26 cellular contexts compared by ENCODE assay signal in the genomic region with DNA sequence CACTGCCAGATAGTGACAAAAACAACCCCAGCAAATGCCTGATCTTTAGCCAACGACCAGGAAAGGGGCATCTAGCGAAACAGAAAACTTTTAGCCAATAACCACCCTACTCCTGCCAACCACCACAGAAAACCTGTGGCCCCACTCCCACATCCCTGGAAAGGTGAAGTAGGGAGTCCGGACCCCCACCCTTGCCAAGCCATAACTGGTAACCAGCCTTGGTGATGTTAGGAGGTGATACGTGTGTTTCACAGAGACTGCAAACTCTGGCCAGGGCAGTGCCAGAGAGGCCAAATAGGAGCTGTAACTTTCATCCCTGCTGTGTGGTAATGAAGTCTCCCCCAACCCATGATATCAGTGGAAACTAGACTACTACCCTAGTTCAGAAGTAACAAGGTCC. TPM values are rescaled to one million over a fixed set of nuclear protein-coding genes. Genes with fewer than 3 reads are reported as not detected.
"Had no signal": no experiment of that assay in that cellular context is flagged by ENCODE, and none has a peak within 500 bp of the region (broad histone marks: within the 10 kb centered on the region; RNA-seq: fewer than 3 reads in every experiment).

No MANE protein-coding gene starts in this region.

- H3K9ac ChIP-seq: KMS-11 had no signal

- H3K27me3 ChIP-seq: SJCRH30 had no signal

- ATAC-seq: K562, Panc1, PC-3, SK-N-SH treated with all-trans-retinoic acid at 6 μM for 48 hours had no signal

- H3K4me2 ChIP-seq: KMS-11 had no signal

- H3K27ac ChIP-seq: HL-60, KMS-11, RWPE1, SJCRH30 had no signal

- H3K4me3 ChIP-seq: K562, SJCRH30 had no signal

- H3K36me3 ChIP-seq: SJCRH30 had no signal

- DNase-seq: Kasumi-1, MM.1S, NCI-H1092 treated with DMSO at 0.1 percent for 48 hours, NCI-H1436, NCI-H187, NCI-H2029, NCI-H2081 treated with DMSO at 0.1 percent for 48 hours, NCI-H2171, NCI-H226, NCI-H446, NCI-H510A, NCI-H524 treated with DMSO at 0.1 percent for 48 hours, NCI-H69, NCI-H774, PC-3, SHP77 treated with DMSO at 0.1 percent for 48 hours, SJCRH30 had no signal

- H3K9me3 ChIP-seq: SJCRH30 had no signal

RNA-seq across cellular contexts. Expression of a gene that starts 27.6 kb away (rescaled TPM):
- total RNA-seq: K562, M059J, OCI-LY7, PC-3, SJCRH30 had no signal
- polyA plus RNA-seq: IgD-negative memory B cell, K562 had no signal

RNA-seq across cellular contexts. Expression of a gene that starts 47.6 kb away (rescaled TPM):
- total RNA-seq: OCI-LY7, PC-3, SJCRH30 had no signal
- polyA plus RNA-seq: IgD-negative memory B cell had no signal
